8 cellular contexts compared by ENCODE assay signal in the genomic region with DNA sequence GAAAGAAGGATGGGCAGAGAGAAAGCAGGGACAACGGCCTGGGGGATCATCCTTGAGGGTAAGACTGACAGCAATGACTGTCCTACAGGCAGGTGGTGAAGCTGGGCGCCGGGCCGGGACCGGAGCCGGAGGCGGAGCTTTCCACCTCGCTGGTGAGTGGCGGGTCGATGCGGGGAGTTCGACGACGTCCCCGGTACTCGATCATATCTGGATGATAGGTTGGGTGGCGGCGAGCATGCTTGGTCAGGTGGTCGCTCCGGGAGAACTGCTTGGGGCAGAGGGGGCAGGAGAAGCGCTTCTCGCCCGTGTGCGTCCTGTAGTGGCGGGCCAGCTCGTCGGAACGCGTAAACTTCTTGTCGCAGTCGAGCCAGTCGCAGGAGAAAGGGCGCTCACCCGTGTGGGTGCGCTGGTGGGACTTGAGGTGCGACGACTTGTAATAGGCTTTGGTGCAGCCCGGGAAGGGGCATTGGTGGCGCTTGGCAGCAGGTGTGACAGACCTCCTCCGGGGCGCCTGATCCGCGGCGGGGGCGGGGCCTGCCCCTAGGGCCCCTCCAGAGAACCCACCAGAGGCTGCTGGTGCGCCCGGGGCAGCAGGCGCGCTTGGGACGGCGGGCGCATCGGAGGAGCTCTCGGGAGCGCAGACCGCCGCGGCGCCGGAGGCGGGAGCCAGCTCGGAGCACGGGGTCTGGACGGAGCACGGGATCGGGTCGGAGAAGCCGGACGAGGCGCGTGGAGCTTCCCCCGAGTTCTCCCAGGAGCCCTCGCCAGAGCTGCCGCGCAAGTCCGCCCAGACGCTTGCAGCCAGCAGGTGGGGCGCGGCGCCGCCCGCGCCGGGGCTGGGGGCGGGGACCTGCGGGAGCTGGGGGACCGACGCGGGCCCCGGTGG. TPM values are rescaled to one million over a fixed set of nuclear protein-coding genes. Genes with fewer than 3 reads are reported as not detected.
DNase-seq lines count a peak whose midpoint lies in the region; ATAC-seq and TF ChIP-seq lines count a peak whose summit lies in the region.

No MANE protein-coding gene starts in this region.

- H3K4me3 Mint-ChIP-seq in activated CD8-positive, alpha-beta memory T cell treated with anti-CD3 and anti-CD28 coated beads, Interleukin-2, amount 10 ng/mL, durations not matched to agents 7 days and 5 days = peak overlapping the region; percentile 53

- H3K9me3 ChIP-seq in cardiac muscle cell (ENCODE audit: low read depth) = peaks cover 11% of the 10 kb centered on the region

- H3K36me3 Mint-ChIP-seq in activated CD8-positive, alpha-beta memory T cell treated with anti-CD3 and anti-CD28 coated beads, Interleukin-2, amount 10 ng/mL, durations not matched to agents 7 days and 5 days = peaks cover 6% of the 10 kb centered on the region

- CTCF ChIA-PET in activated CD8-positive, alpha-beta memory T cell treated with anti-CD3 and anti-CD28 coated beads, Interleukin-2, amount 10 ng/mL, durations not matched to agents 7 days and 5 days (lab: Charles Lee) = interaction anchor here (0.6 to 1.6 kb wide), 3 partner anchors 25 to 490 kb away, joined by 3 to 5 read pairs (median 3); no protein-coding TSS in a partner anchor

- no peak for TF ChIP-seq POLR2A in GM18505 (IDR thresholded peaks at IDR 0.05; ENCODE audit: borderline replicate concordance, extremely low read depth, insufficient read depth, insufficient read length)

- no peaks in the 10 kb centered on the region for H3K36me3 ChIP-seq in cardiac muscle cell

- DNase-seq in GM10266 (ENCODE audit: extremely low spot score) (peak; percentile 69), LoVo (ENCODE audit: low spot score) (peak; percentile 66), cardiac muscle cell (ENCODE audit: low read depth in 1 of 2, low spot score in 1 of 2) (peak in 1 of 2 donors; percentile 19), sciatic nerve (ENCODE audit: low spot score) (peak; percentile 63), AML-193 (lab: John Stamatoyannopoulos, UW) (no peak), DMS153 treated with DMSO at 0.1 percent for 48 hours (lab: John Stamatoyannopoulos, UW; ENCODE audit: unreplicated experiment) (no peak)
- DNase-seq in activated CD8-positive, alpha-beta memory T cell treated with anti-CD3 and anti-CD28 coated beads, Interleukin-2, amount 10 ng/mL, durations not matched to agents 7 days and 5 days = no peak

- peak; percentile 67 for ATAC-seq in activated CD8-positive, alpha-beta memory T cell treated with anti-CD3 and anti-CD28 coated beads, Interleukin-2, amount 10 ng/mL, durations not matched to agents 7 days and 5 days
- ATAC-seq in sciatic nerve (peak; percentile 60), GM18505 (IDR thresholded peaks at IDR 0.05; ENCODE audit: unreplicated experiment) (no peak)

- peaks cover 100% of the 10 kb centered on the region for H3K27me3 ChIP-seq in cardiac muscle cell

- TF ChIP-seq CTCF in GM10266 (IDR thresholded peaks at IDR 0.05; ENCODE audit: control insufficient read depth, insufficient read depth, low read depth, missing control alignments) = no peak
- TF ChIP-seq CTCF in cardiac muscle cell (IDR thresholded peaks at IDR 0.05; ENCODE audit: low read depth, low read length) = no peak

- no peak overlapping the region for H3K27ac Mint-ChIP-seq in activated CD8-positive, alpha-beta memory T cell treated with anti-CD3 and anti-CD28 coated beads, Interleukin-2, amount 10 ng/mL, durations not matched to agents 7 days and 5 days

- intact Hi-C loops in sciatic nerve (cut with DNase I) = no loop called here

- H3K9me3 Mint-ChIP-seq in activated CD8-positive, alpha-beta memory T cell treated with anti-CD3 and anti-CD28 coated beads, Interleukin-2, amount 10 ng/mL, durations not matched to agents 7 days and 5 days (ENCODE audit: low read depth) = no peaks in the 10 kb centered on the region

- peaks cover 84% of the 10 kb centered on the region for H3K27me3 Mint-ChIP-seq in activated CD8-positive, alpha-beta memory T cell treated with anti-CD3 and anti-CD28 coated beads, Interleukin-2, amount 10 ng/mL, durations not matched to agents 7 days and 5 days

- H3K4me3 ChIP-seq in cardiac muscle cell = peak overlapping the region; percentile 36

- H3K4me1 ChIP-seq in cardiac muscle cell (ENCODE audit: low read depth) = no peaks in the 10 kb centered on the region

- H3K4me1 Mint-ChIP-seq in activated CD8-positive, alpha-beta memory T cell treated with anti-CD3 and anti-CD28 coated beads, Interleukin-2, amount 10 ng/mL, durations not matched to agents 7 days and 5 days = peaks cover 8% of the 10 kb centered on the region

- no peak overlapping the region for H3K27ac ChIP-seq in cardiac muscle cell

RNA-seq across cellular contexts. Expression of a gene that starts 0.8 kb away (rescaled TPM):
- not detected for total RNA-seq in activated CD8-positive, alpha-beta memory T cell treated with anti-CD3 and anti-CD28 coated beads, Interleukin-2, amount 10 ng/mL, durations not matched to agents 7 days and 5 days
- not detected in 2 replicates for total RNA-seq in cardiac muscle cell
- polyA plus RNA-seq in cardiac muscle cell = not detected in 2 replicates
- total RNA-seq in sciatic nerve = 1.1 TPM

RNA-seq across cellular contexts. Expression of a gene that starts 46.9 kb away (rescaled TPM):
- not detected for total RNA-seq in activated CD8-positive, alpha-beta memory T cell treated with anti-CD3 and anti-CD28 coated beads, Interleukin-2, amount 10 ng/mL, durations not matched to agents 7 days and 5 days
- total RNA-seq in cardiac muscle cell (not detected in 2 replicates), sciatic nerve (not detected)
- polyA plus RNA-seq in cardiac muscle cell = not detected in 2 replicates

Comparison
In these comparisons a context has a peak if more than half of its experiments do, and no peak if none do; other contexts are left out.
1. DNase-seq: peak in GM10266 (single experiment), LoVo (single experiment) and sciatic nerve (single experiment); none in activated CD8-positive, alpha-beta memory T cell treated with anti-CD3 and anti-CD28 coated beads, Interleukin-2, amount 10 ng/mL, durations not matched to agents 7 days and 5 days (single experiment), AML-193 (0 of 2) and DMS153 treated with DMSO at 0.1 percent for 48 hours (single experiment).